ENCODE assay signal across 19 cellular contexts in genomic region chr7:107162466-107162865, GRCh38.
"Had no signal": no experiment of that assay in that cellular context is flagged by ENCODE, and none has a peak within 500 bp of the region (broad histone marks: within the 10 kb centered on the region; RNA-seq: fewer than 3 reads in every experiment).

No MANE protein-coding gene starts in this region.

- H3K9ac ChIP-seq: parathyroid adenoma had no signal

- H2AFZ ChIP-seq: hepatocyte, parathyroid adenoma had no signal

- H3K4me2 ChIP-seq: hepatocyte had no signal

- ATAC-seq: foreskin keratinocyte; left colon; sciatic nerve; stimulated activated memory B cell treated with anti-CD40 and anti-IgM and Interleukin-4, amounts not matched to agents 10 μg/mL and 1 μg/mL and 100 μg/mL, for 72 hours had no signal

- H3K9me3 ChIP-seq: spleen, tibial artery, upper lobe of left lung, vagina had no signal

- H3K36me3 ChIP-seq: spleen, tibial artery, upper lobe of left lung, vagina had no signal

- H3K4me1 ChIP-seq: foreskin keratinocyte, upper lobe of left lung, vagina had no signal

- H3K4me3 ChIP-seq: coronary artery, hepatocyte, spleen, tibial artery, upper lobe of left lung, vagina had no signal

- H3K27me3 ChIP-seq: foreskin keratinocyte, hepatocyte, spleen, tibial artery, upper lobe of left lung, vagina had no signal

- DNase-seq: effector CD4-positive, alpha-beta T cell; endodermal cell; foreskin keratinocyte; left colon; mesendoderm; naive B cell; nephron progenitor cell; spleen; stimulated activated CD4-positive, alpha-beta T cell treated with anti-CD3 and anti-CD28 coated beads, Interleukin-15, amount 100 ng/mL, for 24 hours; stimulated activated CD4-positive, alpha-beta T cell treated with anti-CD3 and anti-CD28 coated beads, Interleukin-1b, Interleukin-23, amount 100 ng/mL, for 48 hours; stimulated activated CD4-positive, alpha-beta T cell treated with anti-CD3 and anti-CD28 coated beads, Interleukin-4, amount 100 ng/mL, for 24 hours; tibial artery; upper lobe of left lung had no signal

- H3K27ac ChIP-seq: coronary artery, foreskin keratinocyte, hepatocyte, parathyroid adenoma, spleen, tibial artery, upper lobe of left lung, vagina had no signal
